23 cellular contexts compared by ENCODE assay signal in genomic region chr20:42494290-42494689, GRCh38.
"Had no signal": no experiment of that assay in that cellular context is flagged by ENCODE, and none has a peak within 500 bp of the region (broad histone marks: within the 10 kb centered on the region; RNA-seq: fewer than 3 reads in every experiment).

No MANE protein-coding gene starts in this region.

- FAIRE-seq: islet of Langerhans had no signal

- H3K4me3 ChIP-seq: dorsolateral prefrontal cortex, esophagus muscularis mucosa, gastrocnemius medialis, heart right ventricle, left lung, lower lobe of right lung, prostate gland, right lobe of liver, suprapubic skin, thyroid gland, uterus had no signal

- ATAC-seq: gastrocnemius medialis; heart right ventricle; left lung; lower lobe of right lung; right lobe of liver; stimulated activated effector memory CD8-positive, alpha-beta T cell treated with anti-CD3 and anti-CD28 coated beads, Interleukin-12 subunit alpha, Interleukin-12 subunit beta, amount 100 ng/mL, for 72 hours; stimulated activated naive CD8-positive, alpha-beta T cell treated with anti-CD3 and anti-CD28 coated beads, Interleukin-15, Interleukin-2, amounts not matched to agents 100 U/mL and 50 U/mL, for 24 hours had no signal

- H3K27ac ChIP-seq: dorsolateral prefrontal cortex, esophagus muscularis mucosa, gastrocnemius medialis, heart right ventricle, left lung, lower lobe of right lung, parathyroid adenoma, prostate gland, right lobe of liver, suprapubic skin, thyroid gland, uterus had no signal

- H3K36me3 ChIP-seq: esophagus muscularis mucosa, gastrocnemius medialis, heart right ventricle, left lung, lower lobe of right lung, prostate gland, right lobe of liver, suprapubic skin, thyroid gland, uterus had no signal

- H3K27me3 ChIP-seq: dorsolateral prefrontal cortex, esophagus muscularis mucosa, gastrocnemius medialis, heart right ventricle, left lung, right lobe of liver, suprapubic skin, thyroid gland, uterus had no signal

- DNase-seq: cortex of kidney; dorsolateral prefrontal cortex; effector CD8-positive, alpha-beta T cell; gastrocnemius medialis; heart right ventricle; hypothalamus; left lung; lower lobe of right lung; midbrain; occipital lobe; retina; right lobe of liver; stimulated activated CD4-positive, alpha-beta T cell treated with anti-CD3 and anti-CD28 coated beads, Interleukin-4, amount 100 ng/mL, for 1 hour; stimulated activated CD8-positive, alpha-beta memory T cell treated with anti-CD3 and anti-CD28 coated beads, Interleukin-4, amount 100 ng/mL, for 48 hours; stimulated activated naive CD8-positive, alpha-beta T cell treated with anti-CD3 and anti-CD28 coated beads, Interleukin-15, Interleukin-2, amounts not matched to agents 100 U/mL and 50 U/mL, for 24 hours; thyroid gland; uterus had no signal

- H3K4me1 ChIP-seq: esophagus muscularis mucosa, gastrocnemius medialis, left lung, lower lobe of right lung, prostate gland, right lobe of liver, suprapubic skin, thyroid gland, uterus had no signal

- H3K9me3 ChIP-seq: esophagus muscularis mucosa, gastrocnemius medialis, heart right ventricle, left lung, lower lobe of right lung, prostate gland, right lobe of liver, suprapubic skin, thyroid gland, uterus had no signal
